Comparison of ENCODE assay signal across 8 cellular contexts in the genomic region with DNA sequence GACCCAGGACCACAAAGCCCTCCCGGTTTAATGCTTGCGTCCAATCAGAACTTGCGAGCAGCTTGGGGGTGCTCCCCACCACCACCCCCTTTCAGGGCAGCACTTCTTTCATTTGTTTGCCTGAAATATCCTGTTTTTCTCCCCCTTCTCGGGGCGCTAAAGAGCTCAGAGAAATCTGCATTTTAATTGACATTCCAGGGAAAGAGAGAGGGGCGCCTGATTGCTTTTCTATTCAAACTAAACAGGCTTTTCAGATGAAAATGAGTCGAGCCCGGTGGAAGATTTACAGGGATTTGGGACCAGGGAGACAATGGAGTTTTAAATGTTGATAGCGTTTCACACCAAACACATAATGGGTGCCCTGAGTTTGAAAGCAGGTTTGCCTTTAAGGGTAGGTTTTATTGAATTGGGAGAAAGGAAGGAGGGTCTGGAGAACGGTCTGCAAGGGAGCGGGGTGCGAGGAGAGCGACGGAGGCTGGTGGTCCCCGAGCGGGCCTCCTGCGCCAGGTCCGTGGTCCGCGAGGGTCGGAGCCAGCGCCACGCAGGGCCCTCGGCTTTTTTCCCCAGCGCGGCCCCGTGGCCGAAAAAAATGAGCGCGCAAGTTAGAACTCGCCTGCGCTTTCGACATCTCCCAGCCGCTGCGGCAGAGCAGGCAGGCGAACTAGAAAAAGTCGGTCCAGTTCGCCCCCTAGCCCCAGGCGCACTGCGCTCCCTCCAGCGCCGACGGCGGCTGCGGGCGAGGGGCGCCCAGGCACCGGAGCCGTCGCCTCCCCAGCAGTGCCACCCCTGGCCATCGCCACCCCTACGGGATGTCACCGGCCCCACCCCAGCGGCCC. TPM values are rescaled to one million over a fixed set of nuclear protein-coding genes. Genes with fewer than 3 reads are reported as not detected.
DNase-seq lines count a peak whose midpoint lies in the region; ATAC-seq and FAIRE-seq lines count a peak whose summit lies in the region.
"Had no signal": no experiment of that assay in that cellular context is flagged by ENCODE, and none has a peak within 500 bp of the region (broad histone marks: within the 10 kb centered on the region; RNA-seq: fewer than 3 reads in every experiment).

No MANE protein-coding gene starts in this region.

- no peak for FAIRE-seq in small intestine (lab: Jason Lieb, UNC)

- peak overlapping the region; percentile 95 for H3K4me3 ChIP-seq in HUES6 (ENCODE audit: low read depth, low read length)
- peak overlapping the region; percentile 33 to 48 for H3K4me3 ChIP-seq in small intestine (ENCODE audit: low read depth in 1 of 2, low read length in 2 of 2)

- peaks cover 0 to 8% (median 0%) of the 10 kb centered on the region in 3 donors for H3K36me3 Mint-ChIP-seq in immature natural killer cell
- H3K36me3 Mint-ChIP-seq: memory B cell had no signal

- H3K27me3 Mint-ChIP-seq in immature natural killer cell (ENCODE audit: low read depth in 3 of 3), result peaks cover 14 to 28% (median 21%) of the 10 kb centered on the region in 3 donors

- H3K4me1 ChIP-seq in HUES6 (ENCODE audit: control insufficient read depth, insufficient read depth, low read length) (peaks cover 64% of the 10 kb centered on the region), small intestine (ENCODE audit: control insufficient read depth in 2 of 2, insufficient read depth in 1 of 2, low read depth in 1 of 2, low read length in 1 of 2) (peaks cover 2% of the 10 kb centered on the region in 2 donors)

- peak overlapping the region; percentile 86 for H3K9ac ChIP-seq in HUES6 (ENCODE audit: low read length)

- H3K27me3 ChIP-seq in HUES6 (ENCODE audit: control insufficient read depth, insufficient read depth, low read length) (peaks cover 32% of the 10 kb centered on the region), small intestine (ENCODE audit: control insufficient read depth in 2 of 2, insufficient read depth in 2 of 2, low read length in 2 of 2) (peaks cover 0 to 2% of the 10 kb centered on the region in 2 donors)

- WGBS in small intestine, 3 donors, result 6 to 9% (median 7%) methylated on average over 47 to 54 of the region's 54 CpGs

- no peaks in the 10 kb centered on the region for H3K9me3 Mint-ChIP-seq in immature natural killer cell
- H3K9me3 Mint-ChIP-seq: memory B cell had no signal

- DNase-seq in anterior cingulate cortex (lab: John Stamatoyannopoulos, UW) (peak in 42 of 58 donors; percentile 21 to 74 (median 56)), immature natural killer cell (no peak), small intestine (peak; percentile 9), SHP77 (lab: John Stamatoyannopoulos, UW) (no peak), CD1c-positive myeloid dendritic cell (ENCODE audit: extremely low spot score) (no peak)

- peaks cover 30% of the 10 kb centered on the region for H3K36me3 ChIP-seq in HUES6 (ENCODE audit: control insufficient read depth, insufficient read depth, low read length)
- no peaks in the 10 kb centered on the region for H3K36me3 ChIP-seq in small intestine (ENCODE audit: control insufficient read depth in 2 of 2, insufficient read depth in 2 of 2, low read length in 2 of 2)

- peak overlapping the region; percentile 96 for H3K27ac ChIP-seq in HUES6 (ENCODE audit: low read depth, low read length)
- H3K27ac ChIP-seq in small intestine (ENCODE audit: low read depth in 1 of 2, low read length in 1 of 2), result peak overlapping the region in 1 of 2 donors; percentile 26

- ATAC-seq in HG03354 (IDR thresholded peaks at IDR 0.05; ENCODE audit: poor library complexity, severe bottlenecking, unreplicated experiment), result no peak

- H3K9me3 ChIP-seq in HUES6 (ENCODE audit: control insufficient read depth, insufficient read depth, low read depth, low read length), result no peaks in the 10 kb centered on the region
- H3K9me3 ChIP-seq in small intestine (ENCODE audit: control insufficient read depth, low read depth), result no peaks in the 10 kb centered on the region

- H3K27ac Mint-ChIP-seq in immature natural killer cell, result no peak overlapping the region
- H3K27ac Mint-ChIP-seq: memory B cell had no signal

- peak overlapping the region in 4 of 5 donors; percentile 50 to 88 (median 67) for H3K4me3 Mint-ChIP-seq in immature natural killer cell
- H3K4me3 Mint-ChIP-seq: memory B cell had no signal

- peaks cover 6 to 7% of the 10 kb centered on the region in 2 donors for H3K4me1 Mint-ChIP-seq in immature natural killer cell
- H3K4me1 Mint-ChIP-seq: memory B cell had no signal

RNA-seq across cellular contexts. Expression of a gene that starts 1.4 kb away (rescaled TPM):
- polyA plus RNA-seq in immature natural killer cell (not detected), small intestine (1 to 10 TPM; 1.1 to 3.8 (median 1.4) TPM)

Comparison
In these comparisons a context has a peak if more than half of its experiments do, and no peak if none do; other contexts are left out.
1. DNase-seq: peak in anterior cingulate cortex (42 of 58) and small intestine (single experiment); none in immature natural killer cell (0 of 3), SHP77 (0 of 2) and CD1c-positive myeloid dendritic cell (single experiment).